In the genomic region with DNA sequence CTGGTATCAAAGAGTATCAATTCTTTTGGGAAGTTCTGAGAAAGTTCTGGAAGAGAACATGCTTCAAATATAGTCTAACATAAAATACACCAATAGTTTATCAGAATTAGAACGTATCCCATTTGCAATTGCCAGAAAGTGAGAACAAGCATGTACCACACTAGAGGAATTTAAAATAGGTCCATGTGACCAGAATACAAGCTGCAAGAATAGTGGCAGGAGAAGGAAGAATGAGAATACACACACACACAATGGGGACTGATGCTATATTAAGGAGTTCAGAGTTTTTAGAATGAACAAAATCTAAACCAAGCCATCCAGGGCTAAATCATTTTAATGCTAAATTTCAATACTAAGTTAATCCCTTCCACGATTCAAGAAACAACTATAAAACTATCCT, we compare ENCODE assay signal across 1 cellular context.
TF ChIP-seq lines count a peak whose summit lies in the region.

No MANE protein-coding gene starts in this region.

TF ChIP-seq in GM23338, 12 proteins besides CTCF, POLR2A, EP300 and RAD21 (continued from another document):
- TF ChIP-seq, protein P1, sequence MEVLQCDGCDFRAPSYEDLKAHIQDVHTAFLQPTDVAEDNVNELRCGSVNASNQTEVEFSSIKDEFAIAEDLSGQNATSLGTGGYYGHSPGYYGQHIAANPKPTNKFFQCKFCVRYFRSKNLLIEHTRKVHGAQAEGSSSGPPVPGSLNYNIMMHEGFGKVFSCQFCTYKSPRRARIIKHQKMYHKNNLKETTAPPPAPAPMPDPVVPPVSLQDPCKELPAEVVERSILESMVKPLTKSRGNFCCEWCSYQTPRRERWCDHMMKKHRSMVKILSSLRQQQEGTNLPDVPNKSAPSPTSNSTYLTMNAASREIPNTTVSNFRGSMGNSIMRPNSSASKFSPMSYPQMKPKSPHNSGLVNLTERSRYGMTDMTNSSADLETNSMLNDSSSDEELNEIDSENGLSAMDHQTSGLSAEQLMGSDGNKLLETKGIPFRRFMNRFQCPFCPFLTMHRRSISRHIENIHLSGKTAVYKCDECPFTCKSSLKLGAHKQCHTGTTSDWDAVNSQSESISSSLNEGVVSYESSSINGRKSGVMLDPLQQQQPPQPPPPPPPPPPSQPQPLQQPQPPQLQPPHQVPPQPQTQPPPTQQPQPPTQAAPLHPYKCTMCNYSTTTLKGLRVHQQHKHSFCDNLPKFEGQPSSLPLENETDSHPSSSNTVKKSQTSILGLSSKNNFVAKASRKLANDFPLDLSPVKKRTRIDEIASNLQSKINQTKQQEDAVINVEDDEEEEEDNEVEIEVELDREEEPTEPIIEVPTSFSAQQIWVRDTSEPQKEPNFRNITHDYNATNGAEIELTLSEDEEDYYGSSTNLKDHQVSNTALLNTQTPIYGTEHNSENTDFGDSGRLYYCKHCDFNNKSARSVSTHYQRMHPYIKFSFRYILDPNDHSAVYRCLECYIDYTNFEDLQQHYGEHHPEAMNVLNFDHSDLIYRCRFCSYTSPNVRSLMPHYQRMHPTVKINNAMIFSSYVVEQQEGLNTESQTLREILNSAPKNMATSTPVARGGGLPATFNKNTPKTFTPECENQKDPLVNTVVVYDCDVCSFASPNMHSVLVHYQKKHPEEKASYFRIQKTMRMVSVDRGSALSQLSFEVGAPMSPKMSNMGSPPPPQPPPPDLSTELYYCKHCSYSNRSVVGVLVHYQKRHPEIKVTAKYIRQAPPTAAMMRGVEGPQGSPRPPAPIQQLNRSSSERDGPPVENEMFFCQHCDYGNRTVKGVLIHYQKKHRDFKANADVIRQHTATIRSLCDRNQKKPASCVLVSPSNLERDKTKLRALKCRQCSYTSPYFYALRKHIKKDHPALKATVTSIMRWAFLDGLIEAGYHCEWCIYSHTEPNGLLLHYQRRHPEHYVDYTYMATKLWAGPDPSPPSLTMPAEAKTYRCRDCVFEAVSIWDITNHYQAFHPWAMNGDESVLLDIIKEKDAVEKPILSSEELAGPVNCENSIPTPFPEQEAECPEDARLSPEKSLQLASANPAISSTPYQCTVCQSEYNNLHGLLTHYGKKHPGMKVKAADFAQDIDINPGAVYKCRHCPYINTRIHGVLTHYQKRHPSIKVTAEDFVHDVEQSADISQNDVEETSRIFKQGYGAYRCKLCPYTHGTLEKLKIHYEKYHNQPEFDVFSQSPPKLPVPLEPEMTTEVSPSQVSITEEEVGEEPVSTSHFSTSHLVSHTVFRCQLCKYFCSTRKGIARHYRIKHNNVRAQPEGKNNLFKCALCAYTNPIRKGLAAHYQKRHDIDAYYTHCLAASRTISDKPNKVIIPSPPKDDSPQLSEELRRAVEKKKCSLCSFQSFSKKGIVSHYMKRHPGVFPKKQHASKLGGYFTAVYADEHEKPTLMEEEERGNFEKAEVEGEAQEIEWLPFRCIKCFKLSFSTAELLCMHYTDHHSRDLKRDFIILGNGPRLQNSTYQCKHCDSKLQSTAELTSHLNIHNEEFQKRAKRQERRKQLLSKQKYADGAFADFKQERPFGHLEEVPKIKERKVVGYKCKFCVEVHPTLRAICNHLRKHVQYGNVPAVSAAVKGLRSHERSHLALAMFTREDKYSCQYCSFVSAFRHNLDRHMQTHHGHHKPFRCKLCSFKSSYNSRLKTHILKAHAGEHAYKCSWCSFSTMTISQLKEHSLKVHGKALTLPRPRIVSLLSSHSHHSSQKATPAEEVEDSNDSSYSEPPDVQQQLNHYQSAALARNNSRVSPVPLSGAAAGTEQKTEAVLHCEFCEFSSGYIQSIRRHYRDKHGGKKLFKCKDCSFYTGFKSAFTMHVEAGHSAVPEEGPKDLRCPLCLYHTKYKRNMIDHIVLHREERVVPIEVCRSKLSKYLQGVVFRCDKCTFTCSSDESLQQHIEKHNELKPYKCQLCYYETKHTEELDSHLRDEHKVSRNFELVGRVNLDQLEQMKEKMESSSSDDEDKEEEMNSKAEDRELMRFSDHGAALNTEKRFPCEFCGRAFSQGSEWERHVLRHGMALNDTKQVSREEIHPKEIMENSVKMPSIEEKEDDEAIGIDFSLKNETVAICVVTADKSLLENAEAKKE (CRISPR knock-in tag; IDR thresholded peaks at IDR 0.05) = no peak
- TF ChIP-seq EZH2phosphoT487 (IDR thresholded peaks at IDR 0.05; ENCODE audit: unreplicated experiment) (no peak), ZNF114 (CRISPR knock-in tag; IDR thresholded peaks at IDR 0.05) (no peak), POLR2AphosphoS5 (IDR thresholded peaks at IDR 0.05; ENCODE audit: low read depth) (no peak), CREB1 (CRISPR knock-in tag; IDR thresholded peaks at IDR 0.05; ENCODE audit: low read depth) (no peak), JUNB (IDR thresholded peaks at IDR 0.05; ENCODE audit: unreplicated experiment) (no peak), STAT1 (IDR thresholded peaks at IDR 0.05; ENCODE audit: unreplicated experiment) (no peak)
- TF ChIP-seq, protein P2, sequence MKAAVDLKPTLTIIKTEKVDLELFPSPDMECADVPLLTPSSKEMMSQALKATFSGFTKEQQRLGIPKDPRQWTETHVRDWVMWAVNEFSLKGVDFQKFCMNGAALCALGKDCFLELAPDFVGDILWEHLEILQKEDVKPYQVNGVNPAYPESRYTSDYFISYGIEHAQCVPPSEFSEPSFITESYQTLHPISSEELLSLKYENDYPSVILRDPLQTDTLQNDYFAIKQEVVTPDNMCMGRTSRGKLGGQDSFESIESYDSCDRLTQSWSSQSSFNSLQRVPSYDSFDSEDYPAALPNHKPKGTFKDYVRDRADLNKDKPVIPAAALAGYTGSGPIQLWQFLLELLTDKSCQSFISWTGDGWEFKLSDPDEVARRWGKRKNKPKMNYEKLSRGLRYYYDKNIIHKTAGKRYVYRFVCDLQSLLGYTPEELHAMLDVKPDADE (IDR thresholded peaks at IDR 0.05) = no peak
